Comparison of ENCODE assay signal across 9 cellular contexts in genomic region chr4:184385705-184386141, GRCh38.
DNase-seq lines count a peak whose midpoint lies in the region; ATAC-seq and TF ChIP-seq lines count a peak whose summit lies in the region.
"Had no signal": no experiment of that assay in that cellular context is flagged by ENCODE, and none has a peak within 500 bp of the region (broad histone marks: within the 10 kb centered on the region; RNA-seq: fewer than 3 reads in every experiment).

No MANE protein-coding gene starts in this region.

- H3K56ac ChIP-seq in mesendoderm (ENCODE audit: low read length), result peak overlapping the region; percentile 19

- peaks cover 20% of the 10 kb centered on the region for H3K4me1 ChIP-seq in mesendoderm (ENCODE audit: control insufficient read depth, low read depth, low read length)
- peaks cover 50% of the 10 kb centered on the region for H3K4me1 ChIP-seq in vagina

- no peak for TF ChIP-seq CTCF in vagina (IDR thresholded peaks at IDR 0.05)

- H2AK5ac ChIP-seq in mesendoderm (ENCODE audit: low read length), result no peak overlapping the region

- H3K27ac ChIP-seq in cingulate gyrus (ENCODE audit: low read depth, low read length) (peak overlapping the region; percentile 4), mesendoderm (ENCODE audit: low read depth, low read length) (no peak overlapping the region), vagina (peak overlapping the region; percentile 81)
- H3K27ac ChIP-seq: WERI-Rb-1 had no signal

- no peak overlapping the region for H2BK5ac ChIP-seq in mesendoderm (ENCODE audit: low read length)

- no peaks in the 10 kb centered on the region for H3K36me3 ChIP-seq in mesendoderm (ENCODE audit: control insufficient read depth, insufficient read depth, low read length)
- H3K36me3 ChIP-seq in vagina, result peaks cover 0 to 31% of the 10 kb centered on the region in 2 donors
- H3K36me3 ChIP-seq: WERI-Rb-1 had no signal

- ATAC-seq in GM19035 (IDR thresholded peaks at IDR 0.05; ENCODE audit: unreplicated experiment) (no peak), HG02884 (IDR thresholded peaks at IDR 0.05; ENCODE audit: unreplicated experiment) (no peak)

- H4K5ac ChIP-seq in mesendoderm (ENCODE audit: low read length), result no peak overlapping the region

- H3K4me3 ChIP-seq in mesendoderm (ENCODE audit: low read length), result no peak overlapping the region
- H3K4me3 ChIP-seq in vagina, result no peak overlapping the region

- H3K79me1 ChIP-seq in mesendoderm (ENCODE audit: low read length), result no peaks in the 10 kb centered on the region

- no peak overlapping the region for H3K4me3 Mint-ChIP-seq in activated naive CD8-positive, alpha-beta T cell
- H3K4me3 Mint-ChIP-seq in activated naive CD8-positive, alpha-beta T cell treated with anti-CD3 and anti-CD28 coated beads for 36 hours, result no peak overlapping the region

- peaks cover 8% of the 10 kb centered on the region for H3K36me3 Mint-ChIP-seq in activated naive CD8-positive, alpha-beta T cell
- peaks cover 46% of the 10 kb centered on the region for H3K36me3 Mint-ChIP-seq in activated naive CD8-positive, alpha-beta T cell treated with anti-CD3 and anti-CD28 coated beads for 36 hours

- intact Hi-C loops in vagina (cut with DNase I), result loop anchor here (10.0 kb wide), 1 partner anchor 89 kb away; the partner anchor contains the start of gene IRF2

- H3K27me3 ChIP-seq in mesendoderm (ENCODE audit: insufficient read depth, low read length, poor library complexity), result no peaks in the 10 kb centered on the region
- H3K27me3 ChIP-seq in vagina, result no peaks in the 10 kb centered on the region

- no peaks in the 10 kb centered on the region for H3K9me3 Mint-ChIP-seq in activated naive CD8-positive, alpha-beta T cell (ENCODE audit: low read depth)
- H3K9me3 Mint-ChIP-seq in activated naive CD8-positive, alpha-beta T cell treated with anti-CD3 and anti-CD28 coated beads for 36 hours, result peaks cover 2% of the 10 kb centered on the region

- no peak for DNase-seq in activated naive CD8-positive, alpha-beta T cell treated with anti-CD3 and anti-CD28 coated beads for 36 hours
- DNase-seq in mesendoderm (peak; percentile 19), vagina (ENCODE audit: extremely low spot score in 2 of 2) (no peak), RPMI8226 (no peak)
- DNase-seq: WERI-Rb-1 had no signal

- H2BK15ac ChIP-seq in mesendoderm (replicated peaks; ENCODE audit: low read depth), result no peak overlapping the region

- TF ChIP-seq POLR2A in vagina (IDR thresholded peaks at IDR 0.05), result no peak

- H4K8ac ChIP-seq in mesendoderm (ENCODE audit: low read depth, low read length), result no peak overlapping the region

- H3K9ac ChIP-seq in mesendoderm (ENCODE audit: low read length), result no peak overlapping the region

- H3K4me2 ChIP-seq in mesendoderm (ENCODE audit: low read length), result no peak overlapping the region

- no peaks in the 10 kb centered on the region for H3K79me2 ChIP-seq in mesendoderm (ENCODE audit: control insufficient read depth, insufficient read depth, low read length)

- peak overlapping the region; percentile 67 for H3K23ac ChIP-seq in mesendoderm (ENCODE audit: low read length)

- no peak overlapping the region for H2BK120ac ChIP-seq in mesendoderm (ENCODE audit: low read depth, low read length)

- no CpG with 5 or more reads among the region's 6 CpGs for WGBS in mesendoderm (ENCODE audit: extremely low coverage, insufficient coverage, low lambda C conversion rate)

- H3K18ac ChIP-seq in mesendoderm (ENCODE audit: low read length), result no peak overlapping the region

- no peaks in the 10 kb centered on the region for H3K27me3 Mint-ChIP-seq in activated naive CD8-positive, alpha-beta T cell
- no peaks in the 10 kb centered on the region for H3K27me3 Mint-ChIP-seq in activated naive CD8-positive, alpha-beta T cell treated with anti-CD3 and anti-CD28 coated beads for 36 hours

- H3K4ac ChIP-seq in mesendoderm (ENCODE audit: low read depth, low read length), result no peak overlapping the region

- no peaks in the 10 kb centered on the region for H3K9me3 ChIP-seq in vagina

- peaks cover 54% of the 10 kb centered on the region for H3K4me1 Mint-ChIP-seq in activated naive CD8-positive, alpha-beta T cell (ENCODE audit: low read depth)
- peaks cover 57% of the 10 kb centered on the region for H3K4me1 Mint-ChIP-seq in activated naive CD8-positive, alpha-beta T cell treated with anti-CD3 and anti-CD28 coated beads for 36 hours

- peak overlapping the region; percentile 69 for H3K27ac Mint-ChIP-seq in activated naive CD8-positive, alpha-beta T cell
- H3K27ac Mint-ChIP-seq in activated naive CD8-positive, alpha-beta T cell treated with anti-CD3 and anti-CD28 coated beads for 36 hours, result no peak overlapping the region
